ENCODE assay signal across 1 cellular context in the genomic region with DNA sequence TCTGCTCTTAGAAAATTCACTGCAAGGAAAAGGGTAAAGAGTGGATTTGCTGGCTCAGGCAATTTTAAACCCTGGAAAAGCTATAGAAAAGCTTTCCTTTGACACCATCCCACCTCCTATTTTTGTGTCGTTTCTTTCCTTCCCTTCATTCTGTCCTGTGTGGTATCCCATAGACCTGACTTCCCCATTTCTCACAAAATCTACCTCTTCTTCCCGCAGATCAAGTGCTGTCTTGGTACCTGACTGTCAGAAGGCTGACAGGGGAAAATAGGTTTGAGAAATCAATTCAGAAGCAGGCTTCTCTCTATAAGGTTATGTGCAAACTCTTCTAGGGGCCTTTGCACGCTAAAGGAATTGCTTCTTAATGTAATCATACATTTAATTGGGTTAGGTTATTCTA.
TF ChIP-seq lines count a peak whose summit lies in the region.

No MANE protein-coding gene starts in this region.

TF ChIP-seq in K562, 482 proteins besides CTCF, POLR2A, EP300 and RAD21 (continued from another document):
- TF ChIP-seq, protein P1, sequence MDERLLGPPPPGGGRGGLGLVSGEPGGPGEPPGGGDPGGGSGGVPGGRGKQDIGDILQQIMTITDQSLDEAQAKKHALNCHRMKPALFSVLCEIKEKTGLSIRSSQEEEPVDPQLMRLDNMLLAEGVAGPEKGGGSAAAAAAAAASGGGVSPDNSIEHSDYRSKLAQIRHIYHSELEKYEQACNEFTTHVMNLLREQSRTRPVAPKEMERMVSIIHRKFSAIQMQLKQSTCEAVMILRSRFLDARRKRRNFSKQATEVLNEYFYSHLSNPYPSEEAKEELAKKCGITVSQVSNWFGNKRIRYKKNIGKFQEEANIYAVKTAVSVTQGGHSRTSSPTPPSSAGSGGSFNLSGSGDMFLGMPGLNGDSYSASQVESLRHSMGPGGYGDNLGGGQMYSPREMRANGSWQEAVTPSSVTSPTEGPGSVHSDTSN (CRISPR knock-in tag; IDR thresholded peaks at IDR 0.05; ENCODE audit: low read depth) = no peak
- TF ChIP-seq, protein P1 (tag; conservative IDR thresholded peaks at IDR 0.05; ENCODE audit: low read depth) = no peak
- TF ChIP-seq PHF20 (IDR thresholded peaks at IDR 0.05; ENCODE audit: partially characterized antibody) = no peak
